In the genomic region with DNA sequence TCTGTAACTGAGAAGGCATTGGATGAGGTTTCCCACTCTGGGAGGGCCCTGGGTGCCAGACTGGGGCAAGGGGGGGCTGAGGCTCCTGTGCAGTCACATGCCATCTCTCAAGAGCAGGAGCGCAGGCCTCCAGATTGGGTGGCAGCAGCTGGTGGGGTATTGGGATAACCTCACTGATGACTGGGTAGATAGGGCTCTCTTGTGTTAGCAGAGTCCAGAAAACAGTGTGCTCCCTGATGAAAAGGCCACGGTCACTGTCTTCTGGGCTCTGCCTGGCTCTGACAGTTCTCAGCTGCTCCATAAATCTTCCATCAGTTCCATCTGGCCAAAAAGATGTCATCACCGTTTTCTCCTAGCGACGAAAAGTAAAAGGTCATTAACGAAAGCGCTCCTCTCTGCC, we compare ENCODE assay signal across 29 cellular contexts. TPM values are rescaled to one million over a fixed set of nuclear protein-coding genes. Genes with fewer than 3 reads are reported as not detected.
A peak's percentile ranks its signal among the peaks of the same experiment; 100 is the strongest.
DNase-seq lines count a peak whose midpoint lies in the region; ATAC-seq, FAIRE-seq and TF ChIP-seq lines count a peak whose summit lies in the region.
"Had no signal": no experiment of that assay in that cellular context is flagged by ENCODE, and none has a peak within 500 bp of the region (broad histone marks: within the 10 kb centered on the region; RNA-seq: fewer than 3 reads in every experiment).

No MANE protein-coding gene starts in this region.

- H3K4me3 ChIP-seq in K562: no peak overlapping the region
- H3K4me3 ChIP-seq in left ventricle myocardium inferior: no peak overlapping the region
- no peak overlapping the region for H3K4me3 ChIP-seq in mesenchymal stem cell (ENCODE audit: insufficient read depth in 1 of 2, low read depth in 1 of 2, low read length in 2 of 2)
- no peak overlapping the region for H3K4me3 ChIP-seq in pancreas
- H3K4me3 ChIP-seq in Peyer's patch: no peak overlapping the region
- H3K4me3 ChIP-seq: GM12878 had no signal

- FAIRE-seq in K562 (lab: Jason Lieb, UNC) (no peak), pancreas (lab: Jason Lieb, UNC) (no peak)
- FAIRE-seq: A204.1, GM12878 had no signal

- no peak overlapping the region for H3K4me2 ChIP-seq in K562 (ENCODE audit: insufficient read depth, low read length)
- H3K4me2 ChIP-seq in mesenchymal stem cell (ENCODE audit: low read length, poor library complexity, severe bottlenecking): no peak overlapping the region

- no peak overlapping the region for H4K91ac ChIP-seq in mesenchymal stem cell (ENCODE audit: low read length)

- ATAC-seq in K562 (no peak), pancreas (no peak)
- ATAC-seq: GM12878, T-cell had no signal

- no peak for TF ChIP-seq RAD21 in K562 (CRISPR knock-in tag; conservative IDR thresholded peaks at IDR 0.05 in 1 of 2, IDR thresholded peaks at IDR 0.05 in 1 of 2)

- CTCF ChIA-PET in K562 (lab: Yijun Ruan, JAX; ENCODE audit: low intra/inter-chr PET ratio): no interaction called here

- H4K8ac ChIP-seq in mesenchymal stem cell (ENCODE audit: low read length): no peak overlapping the region

- peaks cover 34 to 57% of the 10 kb centered on the region in 2 experiments; a peak in 4 of 5 replicates for H3K27me3 ChIP-seq in K562 (ENCODE audit: control insufficient read depth in 2 of 2, insufficient read depth in 2 of 2, low read length in 2 of 2)
- peaks cover 67% of the 10 kb centered on the region for H3K27me3 ChIP-seq in left ventricle myocardium inferior (ENCODE audit: low read depth)
- peaks cover 81 to 90% of the 10 kb centered on the region in 2 experiments for H3K27me3 ChIP-seq in mesenchymal stem cell (ENCODE audit: control insufficient read depth in 1 of 2, insufficient read depth in 1 of 2, low read length in 2 of 2)
- H3K27me3 ChIP-seq in pancreas: no peaks in the 10 kb centered on the region
- H3K27me3 ChIP-seq in Peyer's patch: no peaks in the 10 kb centered on the region

- no peak overlapping the region for H3K14ac ChIP-seq in mesenchymal stem cell (ENCODE audit: low read length in 2 of 2)

- no peak overlapping the region for H2BK15ac ChIP-seq in mesenchymal stem cell (ENCODE audit: low read depth, poor library complexity, severe bottlenecking)

- POLR2A ChIA-PET in K562 (lab: Yijun Ruan, JAX): no interaction called here

- no peak for TF ChIP-seq POLR2A in K562 (conservative IDR thresholded peaks at IDR 0.05)
- no peak for TF ChIP-seq POLR2A in Peyer's patch (IDR thresholded peaks at IDR 0.05)

- no peak overlapping the region for H3K23ac ChIP-seq in mesenchymal stem cell (ENCODE audit: low read length in 2 of 2)

- H2BK12ac ChIP-seq in mesenchymal stem cell (ENCODE audit: low read length in 2 of 2): no peak overlapping the region

- intact Hi-C loops in K562 (cut with micrococcal nuclease): no loop called here
- intact Hi-C loops in left ventricle myocardium inferior (cut with micrococcal nuclease): no loop called here
- intact Hi-C loops in pancreas (cut with DNase I): no loop called here

- H2AK5ac ChIP-seq in mesenchymal stem cell (ENCODE audit: low read length, severe bottlenecking): no peak overlapping the region

- TF ChIP-seq EP300 in K562 (IDR thresholded peaks at IDR 0.05; ENCODE audit: low read length): no peak

- H2BK120ac ChIP-seq in mesenchymal stem cell (ENCODE audit: low read depth, low read length): no peak overlapping the region

- no peaks in the 10 kb centered on the region for H3K9me1 ChIP-seq in K562 (ENCODE audit: control insufficient read depth, insufficient read depth, low read length)

- 3% methylated on average over 7 of the region's 7 CpGs for WGBS in K562 (ENCODE audit: insufficient coverage, low coverage, missing lambda C conversion rate)
- WGBS in mesenchymal stem cell: 41% methylated on average over 7 of the region's 7 CpGs
- WGBS in pancreas, 2 donors: 83 to 89% methylated on average over 7 of the region's 7 CpGs

- no peak for TF ChIP-seq CTCF in K562 (IDR thresholded peaks at IDR 0.05 in 2 of 3, conservative IDR thresholded peaks at IDR 0.05 in 1 of 3; ENCODE audit: insufficient read depth in 2 of 3, low read depth in 1 of 3, low read length in 3 of 3)
- TF ChIP-seq CTCF in left ventricle myocardium inferior (IDR thresholded peaks at IDR 0.05; ENCODE audit: borderline replicate concordance): no peak
- no peak for TF ChIP-seq CTCF in pancreas (IDR thresholded peaks at IDR 0.05)
- no peak for TF ChIP-seq CTCF in Peyer's patch (IDR thresholded peaks at IDR 0.05)

- H3K36me3 ChIP-seq in K562 (ENCODE audit: control insufficient read depth, insufficient read depth, low read length) (no peaks in the 10 kb centered on the region), left ventricle myocardium inferior (no peaks in the 10 kb centered on the region), mesenchymal stem cell (ENCODE audit: control insufficient read depth in 1 of 2, insufficient read depth in 2 of 2, low read depth in 1 of 2, low read length in 2 of 2) (no peaks in the 10 kb centered on the region), pancreas (no peaks in the 10 kb centered on the region), Peyer's patch (no peaks in the 10 kb centered on the region)

- no peaks in the 10 kb centered on the region for H3K79me2 ChIP-seq in K562 (ENCODE audit: control insufficient read depth, insufficient read depth, low read length)

- H3K27ac ChIP-seq in K562 (ENCODE audit: extremely low read depth, low read depth, low read length) (no peak overlapping the region), left ventricle myocardium inferior (replicated peaks) (peak overlapping the region; percentile 63), mesenchymal stem cell (ENCODE audit: low read length, poor library complexity, severe bottlenecking) (no peak overlapping the region), pancreas (no peak overlapping the region), Peyer's patch (no peak overlapping the region)
- H3K27ac ChIP-seq: RWPE1 had no signal

- H3K18ac ChIP-seq in mesenchymal stem cell (ENCODE audit: low read depth in 1 of 2, low read length in 2 of 2): no peak overlapping the region

- in situ Hi-C loops in K562 (cut with MboI): no loop called here

- no peak overlapping the region for H3K4ac ChIP-seq in mesenchymal stem cell (ENCODE audit: low read depth in 1 of 2, low read length in 2 of 2)

- no peak overlapping the region for H2BK5ac ChIP-seq in mesenchymal stem cell (ENCODE audit: low read depth, low read length, poor library complexity, severe bottlenecking)

- H3K9me3 ChIP-seq in K562 (replicated peaks; ENCODE audit: control insufficient read depth, insufficient read depth, low read depth, low read length) (no peaks in the 10 kb centered on the region), left ventricle myocardium inferior (replicated peaks) (no peaks in the 10 kb centered on the region), mesenchymal stem cell (ENCODE audit: control insufficient read depth, low read length) (no peaks in the 10 kb centered on the region), pancreas (no peaks in the 10 kb centered on the region), Peyer's patch (no peaks in the 10 kb centered on the region)
- H3K9me3 ChIP-seq: Caco-2 had no signal

- H4K20me1 ChIP-seq in K562 (replicated peaks; ENCODE audit: control insufficient read depth, insufficient read depth, low read length): no peaks in the 10 kb centered on the region

- H3K9ac ChIP-seq in K562 (ENCODE audit: insufficient read depth in 1 of 2, low read depth in 2 of 2, low read length in 2 of 2) (no peak overlapping the region), mesenchymal stem cell (ENCODE audit: low read length) (no peak overlapping the region)

- no peaks in the 10 kb centered on the region for H3K79me1 ChIP-seq in mesenchymal stem cell (replicated peaks; ENCODE audit: low read length, poor library complexity, severe bottlenecking)

- H3K4me1 ChIP-seq in K562 (replicated peaks in 1 of 2; ENCODE audit: control insufficient read depth in 2 of 2, insufficient read depth in 2 of 2, low read length in 2 of 2): no peaks in the 10 kb centered on the region
- H3K4me1 ChIP-seq in left ventricle myocardium inferior: peaks cover 20% of the 10 kb centered on the region
- no peaks in the 10 kb centered on the region for H3K4me1 ChIP-seq in mesenchymal stem cell (ENCODE audit: control insufficient read depth, insufficient read depth, low read depth, low read length)
- H3K4me1 ChIP-seq in pancreas: no peaks in the 10 kb centered on the region
- H3K4me1 ChIP-seq in Peyer's patch: no peaks in the 10 kb centered on the region
- H3K4me1 ChIP-seq: Caco-2 had no signal

- DNase-seq in SHP77 (lab: John Stamatoyannopoulos, UW): peak; percentile 83 to 88
- no peak for DNase-seq in K562 (ENCODE audit: extremely low read depth in 1 of 4, low spot score in 3 of 4)
- DNase-seq in left ventricle myocardium inferior: no peak
- DNase-seq in mesenchymal stem cell: peak; percentile 61
- DNase-seq in pancreas: no peak
- no peak for DNase-seq in GM19238 (ENCODE audit: insufficient read length, low spot score)
- no peak for DNase-seq in HuH-7 (ENCODE audit: low spot score)
- DNase-seq in Peyer's patch: no peak
- DNase-seq: AML-193; Caco-2; CD4-positive, alpha-beta memory T cell; EL; GDM1; GOT3; HCEC 1CT; NCI-H1092; NCI-H1417 treated with DMSO at 0.1 percent for 48 hours; NCI-H187; NCI-H2081 treated with DMSO at 0.1 percent for 48 hours; NCI-H2171; NCI-H226; NCI-H510A; NCI-H774; T-cell had no signal

- H2AFZ ChIP-seq in K562 (ENCODE audit: low read depth, low read length): no peak overlapping the region
- no peak overlapping the region for H2AFZ ChIP-seq in mesenchymal stem cell (ENCODE audit: low read depth, low read length)

- BruUV-seq in K562 (replicated peaks; lab: Mats Ljungman, UMichigan): no TSS peak

RNA-seq across cellular contexts. Expression of gene NKX2-5, which starts 21.8 kb away (rescaled TPM):
- not detected in 2 replicates for total RNA-seq in K562 (2011; cell fraction: chromatin; rRNA removed; ENCODE audit: low replicate concordance)
- not detected in 2 replicates for total RNA-seq in K562 (2011; cell fraction: nucleolus; rRNA removed)
- not detected in 2 replicates for total RNA-seq in K562 (2011; cell fraction: nucleoplasm; rRNA removed)
- total RNA-seq in K562 (2014; rRNA removed) (not detected in 2 replicates), K562 (2014; rRNA removed; fragmentation: Illumina TruSeq; extraction: Trizol) (not detected in 2 replicates), K562 (2015; rRNA removed; fragmentation: Illumina TruSeq; extraction: Trizol) (not detected in 2 replicates), K562 (2021) (not detected in 2 replicates), left ventricle myocardium inferior (248 TPM), pancreas (under 1 TPM in 1 of 6 donors, not detected in 5; 0.20 TPM), Peyer's patch (not detected)
- polyA plus RNA-seq in K562 (2011; rRNA removed) (not detected in 2 replicates), K562 (2014; fragmentation: Illumina TruSeq; extraction: Trizol) (not detected in 2 replicates), K562 (2014; fragmentation: Nextera tagmentation; extraction: Ambion mirVana) (not detected), K562 (2014; rRNA removed) (not detected in 2 replicates), pancreas (under 1 TPM in 1 of 2 donors, not detected in 1; 0.05 TPM)
- polyA plus RNA-seq in K562 (2011; cell fraction: cytosol; rRNA removed): not detected in 2 replicates
- not detected in 2 replicates for polyA plus RNA-seq in K562 (2011; cell fraction: nucleus; rRNA removed)
- polyA plus RNA-seq in K562 (2012): not detected in 2 replicates
- not detected in 2 replicates for polyA minus RNA-seq in K562 (2011; rRNA and poly(A)+ RNA removed)
- polyA minus RNA-seq in K562 (2011; cell fraction: cytosol; rRNA and poly(A)+ RNA removed): not detected in 2 replicates
- not detected in 2 replicates for polyA minus RNA-seq in K562 (2011; cell fraction: nucleus; rRNA and poly(A)+ RNA removed)
- 46.8 TPM for polyA plus RNA-seq in mesenchymal stem cell (2013, experiment 1 of 2)
- polyA plus RNA-seq in mesenchymal stem cell (2013, experiment 2 of 2): 45.4 TPM
- total RNA-seq: Caco-2; CD4-positive, alpha-beta memory T cell; GM12878; SK-MEL-5; T-cell had no signal
- polyA plus RNA-seq: CD4-positive, alpha-beta memory T cell; IgD-negative memory B cell had no signal

Comparison
In these comparisons a context has a peak if more than half of its experiments do, and no peak if none do; other contexts are left out.
1. DNase-seq: peak in SHP77 (2 of 2) and mesenchymal stem cell (single experiment); none in K562 (0 of 4), left ventricle myocardium inferior (single experiment), pancreas (0 of 6), GM19238 (single experiment), HuH-7 (single experiment) and Peyer's patch (0 of 3).
2. RNA of gene NKX2-5, which starts 21.8 kb away (total RNA-seq): 248 TPM in left ventricle myocardium inferior (single experiment); not detected in K562, 0.20 TPM in pancreas and not detected in Peyer's patch; every median in the first group is over 100 times any median in the second.